ENCODE assay signal across 9 cellular contexts in genomic region chr7:100825215-100825671, GRCh38. TPM values are rescaled to one million over a fixed set of nuclear protein-coding genes. Genes with fewer than 3 reads are reported as not detected.
DNase-seq lines count a peak whose midpoint lies in the region; ATAC-seq and TF ChIP-seq lines count a peak whose summit lies in the region.
"Had no signal": no experiment of that assay in that cellular context is flagged by ENCODE, and none has a peak within 500 bp of the region (broad histone marks: within the 10 kb centered on the region; RNA-seq: fewer than 3 reads in every experiment).

No MANE protein-coding gene starts in this region.

- H3K4me3 Mint-ChIP-seq in activated CD4-positive, alpha-beta T cell treated with anti-CD3 and anti-CD28 coated beads, Interleukin-2, amount 10 ng/mL, durations not matched to agents 7 days and 5 days = no peak overlapping the region

- H3K36me3 ChIP-seq in iPS DF 6.9 (ENCODE audit: control insufficient read depth, insufficient read depth, low read length) (peaks cover 29% of the 10 kb centered on the region), rectal smooth muscle tissue (ENCODE audit: control insufficient read depth, insufficient read depth, low read length) (peaks cover 8% of the 10 kb centered on the region)

- H3K27ac ChIP-seq in iPS DF 6.9 (ENCODE audit: low read length) (no peak overlapping the region), rectal smooth muscle tissue (ENCODE audit: low read depth, low read length) (peak overlapping the region; percentile 21)

- H3K9me3 ChIP-seq in iPS DF 6.9 (ENCODE audit: control insufficient read depth, insufficient read depth, low read length) = no peaks in the 10 kb centered on the region
- H3K9me3 ChIP-seq: adrenal gland had no signal

- H3K27me3 Mint-ChIP-seq in activated CD4-positive, alpha-beta T cell treated with anti-CD3 and anti-CD28 coated beads, Interleukin-2, amount 10 ng/mL, durations not matched to agents 7 days and 5 days = peaks cover 38% of the 10 kb centered on the region

- H3K4me3 ChIP-seq in astrocyte of the spinal cord (ENCODE audit: low read depth, low read length) (peak overlapping the region; percentile 78), iPS DF 6.9 (ENCODE audit: low read length) (peak overlapping the region; percentile 1; the same call in 1 of the 2 replicates), rectal smooth muscle tissue (ENCODE audit: low read length) (peak overlapping the region; percentile 74)

- no peak overlapping the region for H3K27ac Mint-ChIP-seq in activated CD4-positive, alpha-beta T cell treated with anti-CD3 and anti-CD28 coated beads, Interleukin-2, amount 10 ng/mL, durations not matched to agents 7 days and 5 days

- WGBS in iPS DF 6.9 (ENCODE audit: insufficient coverage, insufficient read length) = no CpG with 5 or more reads among the region's 16 CpGs

- ATAC-seq in GM21390 (IDR thresholded peaks at IDR 0.05; ENCODE audit: unreplicated experiment) = no peak
- no peak for ATAC-seq in GM21360 (IDR thresholded peaks at IDR 0.05; ENCODE audit: unreplicated experiment)

- DNase-seq in DMS153 (lab: John Stamatoyannopoulos, UW) = peak; percentile 19
- no peak for DNase-seq in astrocyte of the spinal cord (ENCODE audit: low read depth, low spot score)
- no peak for DNase-seq in iPS DF 6.9 (ENCODE audit: low read depth, low spot score)
- no peak for DNase-seq in activated CD4-positive, alpha-beta T cell treated with anti-CD3 and anti-CD28 coated beads, Interleukin-2, amount 10 ng/mL, durations not matched to agents 7 days and 5 days
- DNase-seq in OCI-M1 (lab: John Stamatoyannopoulos, UW) = no peak

- H3K4me1 ChIP-seq in iPS DF 6.9 (ENCODE audit: control insufficient read depth, insufficient read depth, low read length) (0 out of 2 replicates have a peak, but pooled peaks cover 2% of the 10 kb centered on the region), rectal smooth muscle tissue (ENCODE audit: control insufficient read depth, insufficient read depth, low read length) (peaks cover 8% of the 10 kb centered on the region)

- POLR2A ChIA-PET in activated CD4-positive, alpha-beta T cell treated with anti-CD3 and anti-CD28 coated beads, Interleukin-2, amount 10 ng/mL, durations not matched to agents 7 days and 5 days (lab: Charles Lee) = no interaction called here

- no peak for TF ChIP-seq CTCF in astrocyte of the spinal cord (IDR thresholded peaks at IDR 0.05; ENCODE audit: low read depth, low read length)

- no peak overlapping the region for H3K9ac ChIP-seq in rectal smooth muscle tissue (ENCODE audit: low read length)

- CTCF ChIA-PET in activated CD4-positive, alpha-beta T cell treated with anti-CD3 and anti-CD28 coated beads, Interleukin-2, amount 10 ng/mL, durations not matched to agents 7 days and 5 days (lab: Charles Lee) = no interaction called here

- H3K36me3 Mint-ChIP-seq in activated CD4-positive, alpha-beta T cell treated with anti-CD3 and anti-CD28 coated beads, Interleukin-2, amount 10 ng/mL, durations not matched to agents 7 days and 5 days (ENCODE audit: low read depth) = peaks cover 2% of the 10 kb centered on the region

- no peaks in the 10 kb centered on the region for H3K27me3 ChIP-seq in iPS DF 6.9 (ENCODE audit: control insufficient read depth, insufficient read depth, low read length)
- no peaks in the 10 kb centered on the region for H3K27me3 ChIP-seq in rectal smooth muscle tissue (ENCODE audit: control insufficient read depth, insufficient read depth, low read length)
- H3K27me3 ChIP-seq: adrenal gland had no signal

- peaks cover 21% of the 10 kb centered on the region for H3K4me1 Mint-ChIP-seq in activated CD4-positive, alpha-beta T cell treated with anti-CD3 and anti-CD28 coated beads, Interleukin-2, amount 10 ng/mL, durations not matched to agents 7 days and 5 days

- H3K9me3 Mint-ChIP-seq in activated CD4-positive, alpha-beta T cell treated with anti-CD3 and anti-CD28 coated beads, Interleukin-2, amount 10 ng/mL, durations not matched to agents 7 days and 5 days = no peaks in the 10 kb centered on the region

- in situ Hi-C loops in astrocyte of the spinal cord (cut with HindIII; ENCODE audit: low sequenced_read_pairs) = no loop called here

RNA-seq across cellular contexts. Expression of gene EPHB4, which starts 2.1 kb away (rescaled TPM):
- 1 to 10 TPM; 1.6 to 2.1 TPM for total RNA-seq in activated CD4-positive, alpha-beta T cell treated with anti-CD3 and anti-CD28 coated beads, Interleukin-2, amount 10 ng/mL, durations not matched to agents 7 days and 5 days

RNA-seq across cellular contexts. Expression of gene SLC12A9, which starts 27.3 kb away (rescaled TPM):
- total RNA-seq in activated CD4-positive, alpha-beta T cell treated with anti-CD3 and anti-CD28 coated beads, Interleukin-2, amount 10 ng/mL, durations not matched to agents 7 days and 5 days = 10 to 100 TPM; 44.1 to 49.1 TPM

RNA-seq across cellular contexts. Expression of gene TRIP6, which starts 41.9 kb away (rescaled TPM):
- total RNA-seq in activated CD4-positive, alpha-beta T cell treated with anti-CD3 and anti-CD28 coated beads, Interleukin-2, amount 10 ng/mL, durations not matched to agents 7 days and 5 days = 10 to 100 TPM; 24.8 to 34.2 TPM

RNA-seq across cellular contexts. Expression of gene SRRT, which starts 49.7 kb away (rescaled TPM):
- total RNA-seq in activated CD4-positive, alpha-beta T cell treated with anti-CD3 and anti-CD28 coated beads, Interleukin-2, amount 10 ng/mL, durations not matched to agents 7 days and 5 days = 100 to 1,000 TPM; 262 to 280 TPM

Comparison
In these comparisons a context has a peak if more than half of its experiments do, and no peak if none do; other contexts are left out.
1. H3K4me3 ChIP-seq: peak in every context shown above with its lines; median percentile 78 in astrocyte of the spinal cord; 74 in rectal smooth muscle tissue; 1 in iPS DF 6.9.